Comparison of ENCODE assay signal across 19 cellular contexts in the genomic region with DNA sequence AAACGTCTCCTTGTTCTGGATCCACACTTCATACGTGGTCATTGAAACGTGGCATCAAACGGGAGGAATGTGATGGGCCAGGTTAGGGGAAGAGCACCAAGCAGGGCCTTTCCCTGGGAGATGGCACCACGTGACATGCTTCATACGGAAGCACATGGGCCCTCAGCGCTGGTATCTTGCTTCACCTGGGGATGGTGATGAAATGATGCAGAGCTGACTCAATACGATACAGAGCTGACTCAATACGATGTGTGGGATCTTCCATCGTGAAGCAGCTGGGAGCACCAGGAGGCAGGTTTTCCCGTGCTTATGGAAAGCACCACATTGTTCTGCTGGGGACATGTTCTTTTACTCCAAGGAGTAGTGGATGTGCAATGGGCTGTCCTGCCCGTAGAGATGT. TPM values are rescaled to one million over a fixed set of nuclear protein-coding genes. Genes with fewer than 3 reads are reported as not detected.
DNase-seq lines count a peak whose midpoint lies in the region; ATAC-seq, FAIRE-seq and TF ChIP-seq lines count a peak whose summit lies in the region.
"Had no signal": no experiment of that assay in that cellular context is flagged by ENCODE, and none has a peak within 500 bp of the region (broad histone marks: within the 10 kb centered on the region; RNA-seq: fewer than 3 reads in every experiment).

No MANE protein-coding gene starts in this region.

- TF ChIP-seq RAD21 in HepG2 (CRISPR knock-in tag; IDR thresholded peaks at IDR 0.05), result no peak

- no TSS peak for BruUV-seq in HepG2 (replicated peaks; lab: Mats Ljungman, UMichigan)

- no peaks in the 10 kb centered on the region for H3K79me2 ChIP-seq in HepG2 (ENCODE audit: insufficient read depth, low read length)

- POLR2A ChIA-PET in activated CD8-positive, alpha-beta T cell treated with anti-CD3 and anti-CD28 coated beads, Interleukin-2, amount 10 ng/mL, durations not matched to agents 7 days and 5 days (lab: Charles Lee), result interaction anchor here (1.5 to 7.3 kb wide), 2 partner anchors 25 to 423 kb away, joined by 3 to 159 read pairs; a partner anchor contains a TSS
- POLR2A ChIA-PET in HepG2 (lab: Yijun Ruan, JAX), result no interaction called here

- H2AFZ ChIP-seq in HepG2 (ENCODE audit: low read length), result no peak overlapping the region

- intact Hi-C loops in HepG2 (cut with micrococcal nuclease; ENCODE audit: unreplicated experiment), result no loop called here

- H3K4me1 Mint-ChIP-seq in activated T-cell treated with anti-CD3 and anti-CD28 coated beads, Interleukin-2, amount 50 U/mL, for 24 hours (ENCODE audit: low read depth), result peaks cover 76% of the 10 kb centered on the region
- peaks cover 55% of the 10 kb centered on the region for H3K4me1 Mint-ChIP-seq in activated CD8-positive, alpha-beta T cell treated with anti-CD3 and anti-CD28 coated beads, Interleukin-2, amount 10 ng/mL, durations not matched to agents 7 days and 5 days (ENCODE audit: low read depth)

- no peaks in the 10 kb centered on the region for H4K20me1 ChIP-seq in HepG2 (ENCODE audit: insufficient read depth, low read length)

- no peak for TF ChIP-seq POLR2A in HepG2 (IDR thresholded peaks at IDR 0.05; ENCODE audit: insufficient read depth in 1 of 2, low read depth in 2 of 2, low read length in 2 of 2)

- 4% methylated on average over 9 of the region's 12 CpGs for WGBS in HepG2 (ENCODE audit: low lambda C conversion rate)

- no peaks in the 10 kb centered on the region for H3K9me3 Mint-ChIP-seq in activated T-cell treated with anti-CD3 and anti-CD28 coated beads, Interleukin-2, amount 50 U/mL, for 24 hours
- H3K9me3 Mint-ChIP-seq in activated CD8-positive, alpha-beta T cell treated with anti-CD3 and anti-CD28 coated beads, Interleukin-2, amount 10 ng/mL, durations not matched to agents 7 days and 5 days (ENCODE audit: insufficient read depth), result no peaks in the 10 kb centered on the region

- H3K27me3 ChIP-seq in HepG2 (ENCODE audit: control insufficient read depth in 1 of 2, insufficient read depth in 2 of 2, low read length in 2 of 2), result peaks cover 5 to 65% of the 10 kb centered on the region in 2 experiments; a peak in 4 of 5 replicates

- H3K4me3 Mint-ChIP-seq in activated T-cell treated with anti-CD3 and anti-CD28 coated beads, Interleukin-2, amount 50 U/mL, for 24 hours, result no peak overlapping the region
- no peak overlapping the region for H3K4me3 Mint-ChIP-seq in activated CD8-positive, alpha-beta T cell treated with anti-CD3 and anti-CD28 coated beads, Interleukin-2, amount 10 ng/mL, durations not matched to agents 7 days and 5 days

- no peaks in the 10 kb centered on the region for H3K9me3 ChIP-seq in HepG2 (ENCODE audit: low read length)
- H3K9me3 ChIP-seq: left ventricle myocardium inferior had no signal

- no peaks in the 10 kb centered on the region for H3K36me3 ChIP-seq in HepG2 (replicated peaks in 1 of 2; ENCODE audit: control insufficient read depth in 1 of 2, insufficient read depth in 2 of 2, low read length in 2 of 2)
- H3K36me3 ChIP-seq: left ventricle myocardium inferior had no signal

- CTCF ChIA-PET in activated CD8-positive, alpha-beta T cell treated with anti-CD3 and anti-CD28 coated beads, Interleukin-2, amount 10 ng/mL, durations not matched to agents 7 days and 5 days (lab: Charles Lee), result interaction anchor here (1.2 to 7.8 kb wide), 8 partner anchors 9 to 43 kb away, joined by 3 to 84 read pairs (median 4); a partner anchor contains a TSS
- CTCF ChIA-PET in HepG2 (lab: Yijun Ruan, JAX; ENCODE audit: low intra/inter-chr PET ratio, low total read pairs), result no interaction called here

- no peak for FAIRE-seq in HepG2 (lab: Jason Lieb, UNC)
- FAIRE-seq: GM12891, small intestine, TTC549 had no signal

- TF ChIP-seq EP300 in HepG2 (IDR thresholded peaks at IDR 0.05; ENCODE audit: low read depth in 2 of 2, low read length in 2 of 2) (no peak), HepG2 (CRISPR knock-in tag; IDR thresholded peaks at IDR 0.05; ENCODE audit: borderline replicate concordance) (no peak)

- no peak overlapping the region for H3K27ac ChIP-seq in HepG2 (ENCODE audit: extremely low read length, insufficient read depth, low read length)
- H3K27ac ChIP-seq: left ventricle myocardium inferior had no signal

- H3K4me3 ChIP-seq in HepG2 (replicated peaks in 1 of 3; ENCODE audit: insufficient read depth in 1 of 3, low read depth in 2 of 3, low read length in 3 of 3), result no peak overlapping the region
- H3K4me3 ChIP-seq: left ventricle myocardium inferior had no signal

- H3K4me2 ChIP-seq in HepG2 (ENCODE audit: low read depth, low read length), result no peak overlapping the region

- TF ChIP-seq CTCF in HepG2 (CRISPR knock-in tag; IDR thresholded peaks at IDR 0.05), result no peak

- H3K9ac ChIP-seq in HepG2 (ENCODE audit: insufficient read depth, low read depth, low read length), result no peak overlapping the region

- H3K4me1 ChIP-seq in HepG2 (ENCODE audit: insufficient read depth, low read length), result no peaks in the 10 kb centered on the region
- H3K4me1 ChIP-seq: left ventricle myocardium inferior had no signal

- no peaks in the 10 kb centered on the region for H3K36me3 Mint-ChIP-seq in activated T-cell treated with anti-CD3 and anti-CD28 coated beads, Interleukin-2, amount 50 U/mL, for 24 hours (ENCODE audit: low read depth)
- peaks cover 8% of the 10 kb centered on the region for H3K36me3 Mint-ChIP-seq in activated CD8-positive, alpha-beta T cell treated with anti-CD3 and anti-CD28 coated beads, Interleukin-2, amount 10 ng/mL, durations not matched to agents 7 days and 5 days (ENCODE audit: low read depth)

- H3K27me3 Mint-ChIP-seq in activated T-cell treated with anti-CD3 and anti-CD28 coated beads, Interleukin-2, amount 50 U/mL, for 24 hours, result no peaks in the 10 kb centered on the region
- no peaks in the 10 kb centered on the region for H3K27me3 Mint-ChIP-seq in activated CD8-positive, alpha-beta T cell treated with anti-CD3 and anti-CD28 coated beads, Interleukin-2, amount 10 ng/mL, durations not matched to agents 7 days and 5 days (ENCODE audit: low read depth)

- in situ Hi-C loops in HepG2 (cut with HindIII; ENCODE audit: extremely low pct_ligation_motif_present, low pct_unique_long_range_greater_than_20kb), result no loop called here

- ATAC-seq in GM21717 (IDR thresholded peaks at IDR 0.05; ENCODE audit: unreplicated experiment), result peak; percentile 45
- ATAC-seq in activated CD8-positive, alpha-beta T cell treated with anti-CD3 and anti-CD28 coated beads, Interleukin-2, amount 10 ng/mL, durations not matched to agents 7 days and 5 days, result no peak
- ATAC-seq in HepG2, result no peak
- no peak for ATAC-seq in GM21515 (IDR thresholded peaks at IDR 0.05; ENCODE audit: unreplicated experiment)

- no peak for DNase-seq in activated T-cell treated with anti-CD3 and anti-CD28 coated beads, Interleukin-2, amount 50 U/mL, for 24 hours
- DNase-seq in activated T-cell treated with anti-CD3 and anti-CD28 coated beads, Interleukin-2, amount 50 U/mL, for 1 hour, result no peak
- peak; percentile 18 for DNase-seq in activated CD8-positive, alpha-beta T cell treated with anti-CD3 and anti-CD28 coated beads, Interleukin-2, amount 10 ng/mL, durations not matched to agents 7 days and 5 days
- no peak for DNase-seq in HepG2 (ENCODE audit: low spot score)
- DNase-seq in Kasumi-1 (lab: John Stamatoyannopoulos, UW), result no peak
- no peak for DNase-seq in OCI-M1 (lab: John Stamatoyannopoulos, UW)
- DNase-seq: activated gamma-delta T cell treated with Interleukin-2 at 50 U/mL for 16 hours; COR-L47; effector memory CD4-positive, alpha-beta T cell; left ventricle myocardium inferior; NCI-H146; NCI-H446 treated with DMSO at 0.1 percent for 48 hours; small intestine; stimulated activated naive CD4-positive, alpha-beta T cell had no signal

- H3K27ac Mint-ChIP-seq in activated T-cell treated with anti-CD3 and anti-CD28 coated beads, Interleukin-2, amount 50 U/mL, for 24 hours, result peak overlapping the region; percentile 19
- no peak overlapping the region for H3K27ac Mint-ChIP-seq in activated CD8-positive, alpha-beta T cell treated with anti-CD3 and anti-CD28 coated beads, Interleukin-2, amount 10 ng/mL, durations not matched to agents 7 days and 5 days

TF ChIP-seq in HepG2, 621 proteins besides CTCF, POLR2A, EP300 and RAD21 (continues in another document):
- TF ChIP-seq CEBPB (IDR thresholded peaks at IDR 0.05; ENCODE audit: borderline replicate concordance, low read depth, low read length) (peak; percentile 66; the same call in 1 of the 2 replicates), MZF1 (CRISPR knock-in tag; IDR thresholded peaks at IDR 0.05; ENCODE audit: borderline replicate concordance) (no peak), ESRRA (CRISPR knock-in tag; IDR thresholded peaks at IDR 0.05; ENCODE audit: low read depth) (no peak)

RNA-seq across cellular contexts. Expression of a gene that starts 22.5 kb away (rescaled TPM):
- total RNA-seq in activated CD8-positive, alpha-beta T cell treated with anti-CD3 and anti-CD28 coated beads, Interleukin-2, amount 10 ng/mL, durations not matched to agents 7 days and 5 days, result 10 to 100 TPM; 64.5 to 67.0 TPM
- total RNA-seq in HepG2 (2016; rRNA removed; fragmentation: Illumina TruSeq; extraction: Trizol), result not detected in 2 replicates
- not detected in 2 replicates for total RNA-seq in HepG2 (2016; cell fraction: cytosol; rRNA removed; fragmentation: Illumina TruSeq; extraction: Trizol; ENCODE audit: low read depth)
- total RNA-seq in HepG2 (2016; cell fraction: insoluble cytoplasmic fraction; rRNA removed; fragmentation: Illumina TruSeq; extraction: Trizol), result not detected in 2 replicates
- not detected in 2 replicates for total RNA-seq in HepG2 (2016; cell fraction: membrane; rRNA removed; fragmentation: Illumina TruSeq; extraction: Trizol)
- not detected in 2 replicates for total RNA-seq in HepG2 (2016; cell fraction: nucleus; rRNA removed; fragmentation: Illumina TruSeq; extraction: Trizol)
- not detected in 2 replicates for polyA plus RNA-seq in HepG2 (2011; rRNA removed)
- not detected in 2 replicates for polyA plus RNA-seq in HepG2 (2011; cell fraction: cytosol; rRNA removed)
- not detected in 2 replicates for polyA plus RNA-seq in HepG2 (2011; cell fraction: nucleus; rRNA removed)
- not detected in 2 replicates for polyA plus RNA-seq in HepG2 (2012)
- not detected in 2 replicates for polyA plus RNA-seq in HepG2 (2016; cell fraction: cytosol; fragmentation: Illumina TruSeq; extraction: Trizol; ENCODE audit: low read depth)
- not detected in 2 replicates for polyA plus RNA-seq in HepG2 (2016; cell fraction: insoluble cytoplasmic fraction; fragmentation: Illumina TruSeq; extraction: Trizol; ENCODE audit: low read depth)
- polyA plus RNA-seq in HepG2 (2016; cell fraction: membrane; fragmentation: Illumina TruSeq; extraction: Trizol; ENCODE audit: low read depth), result not detected in 2 replicates
- not detected in 2 replicates for polyA plus RNA-seq in HepG2 (2016; cell fraction: nucleus; fragmentation: Illumina TruSeq; extraction: Trizol; ENCODE audit: insufficient read depth, low read depth)
- not detected in 2 replicates for polyA minus RNA-seq in HepG2 (2011; rRNA and poly(A)+ RNA removed; ENCODE audit: low replicate concordance)
- polyA minus RNA-seq in HepG2 (2011; cell fraction: cytosol; rRNA and poly(A)+ RNA removed), result not detected in 2 replicates
- polyA minus RNA-seq in HepG2 (2011; cell fraction: nucleus; rRNA and poly(A)+ RNA removed), result not detected in 2 replicates
- total RNA-seq: fibroblast of villous mesenchyme had no signal

Comparison
In these comparisons a context has a peak if more than half of its experiments do, and no peak if none do; other contexts are left out.
1. RNA of a gene that starts 22.5 kb away (total RNA-seq): 64.5 to 67.0 TPM in activated CD8-positive, alpha-beta T cell treated with anti-CD3 and anti-CD28 coated beads, Interleukin-2, amount 10 ng/mL, durations not matched to agents 7 days and 5 days; not detected in HepG2; every median in the first group is over 10 times any median in the second.